Comparison of ENCODE assay signal across 8 cellular contexts in the genomic region with DNA sequence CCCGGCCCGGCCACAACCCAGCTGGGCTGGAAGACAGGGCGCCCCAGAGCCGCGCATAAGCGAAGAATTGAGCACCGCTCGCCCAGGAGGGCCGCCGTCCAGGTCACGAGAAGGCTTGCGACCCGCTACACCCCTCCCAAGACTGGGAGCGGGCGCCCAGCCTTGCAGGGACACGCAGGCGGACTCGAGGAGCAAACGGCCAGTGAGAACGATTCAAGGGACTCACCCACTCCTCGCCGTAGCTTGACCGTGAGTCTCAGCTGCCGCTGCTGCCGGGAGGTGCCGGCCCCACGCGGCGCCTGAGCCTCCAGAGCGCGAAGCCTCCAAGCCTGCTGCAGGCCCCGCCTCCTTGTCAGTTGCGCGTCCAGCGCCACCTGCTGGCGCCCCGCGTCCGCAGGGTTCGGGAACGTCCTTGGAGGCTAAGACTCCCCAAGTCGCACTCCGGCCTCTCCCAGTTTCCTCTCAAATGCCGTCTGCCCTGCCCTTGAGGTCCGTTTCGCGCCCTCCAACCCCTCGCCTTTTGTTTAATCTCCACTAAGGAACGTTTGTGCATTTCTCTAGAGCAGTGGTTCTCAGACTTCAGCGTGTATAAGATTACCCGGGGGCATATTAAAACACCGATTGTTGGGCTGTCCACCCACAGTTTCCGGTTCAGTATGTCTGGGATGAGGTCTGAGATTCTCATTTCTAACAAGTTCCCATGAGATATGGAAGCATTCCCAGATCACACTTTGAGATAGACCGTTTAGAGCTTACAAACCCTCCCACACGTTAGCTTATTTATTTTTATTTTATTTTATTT. TPM values are rescaled to one million over a fixed set of nuclear protein-coding genes. Genes with fewer than 3 reads are reported as not detected.
DNase-seq lines count a peak whose midpoint lies in the region; ATAC-seq, FAIRE-seq and TF ChIP-seq lines count a peak whose summit lies in the region.
"Not testable (repeated sequence)": the region's sequence is repeated elsewhere in the genome, so short reads cannot be mapped to it uniquely, and the experiment has no call there.

TSS of gene STEAP1B (minus strand) at position 301 of the 802 bp plus-strand sequence. CDS start 5,333 bp downstream, outside the sequence.

- H3K79me2 ChIP-seq in ACC112 (ENCODE audit: control insufficient read depth, insufficient read depth, low read length, unreplicated experiment): peaks cover 28% of the 10 kb centered on the region

- DNase-seq in NCI-H2227 (lab: John Stamatoyannopoulos, UW; ENCODE audit: unreplicated experiment): peak; percentile 96
- DNase-seq in activated CD4-positive, alpha-beta T cell treated with anti-CD3 and anti-CD28 coated beads, Interleukin-2, amount 50 U/mL, for 1 hour: peak; percentile 82
- DNase-seq in choroid plexus epithelial cell (ENCODE audit: low read depth): peak; percentile 94
- DNase-seq in kidney: peak; percentile 90
- DNase-seq in stimulated activated CD4-positive, alpha-beta T cell treated with anti-CD3 and anti-CD28 coated beads, Interleukin-12 subunit alpha, Interleukin-12 subunit beta, amount 100 ng/mL, for 24 hours (ENCODE audit: low read depth in 2 of 2): peak; percentile 72 to 84

- H3K9ac ChIP-seq in kidney (ENCODE audit: low read length in 2 of 2): not testable (repeated sequence)

- peak within 1 kb of the TSS; percentile 62 for H2AFZ ChIP-seq in ACC112 (ENCODE audit: low read length, unreplicated experiment)

- FAIRE-seq in kidney (lab: Jason Lieb, UNC): not testable (repeated sequence)

- intact Hi-C loops in kidney (cut with DNase I): not testable (repeated sequence)

- peaks cover 39% of the 10 kb centered on the region for H3K4me1 ChIP-seq in ACC112 (ENCODE audit: control insufficient read depth, insufficient read depth, low read length, unreplicated experiment)
- not testable (repeated sequence) for H3K4me1 ChIP-seq in kidney (ENCODE audit: control insufficient read depth in 1 of 2, insufficient read depth in 1 of 2, low read depth in 1 of 2, low read length in 2 of 2)

- H3K4me3 ChIP-seq in ACC112 (ENCODE audit: low read depth, low read length) (peak within 1 kb of the TSS; percentile 80), choroid plexus epithelial cell (ENCODE audit: low read depth, low read length) (peak within 1 kb of the TSS; percentile 54)
- not testable (repeated sequence) for H3K4me3 ChIP-seq in kidney (ENCODE audit: low read length in 2 of 2)

- not testable (repeated sequence) for H3K27me3 ChIP-seq in ACC112 (ENCODE audit: insufficient read depth, low read length)

- ATAC-seq in GM18870 (IDR thresholded peaks at IDR 0.05; ENCODE audit: unreplicated experiment): peak; percentile 95
- ATAC-seq in HG03064 (IDR thresholded peaks at IDR 0.05; ENCODE audit: low read depth, unreplicated experiment): peak; percentile 91

- TF ChIP-seq CTCF in choroid plexus epithelial cell (conservative IDR thresholded peaks at IDR 0.05; ENCODE audit: low read depth, low read length) (peak; percentile 73), kidney (IDR thresholded peaks at IDR 0.05; ENCODE audit: borderline replicate concordance, extremely low read depth, insufficient read depth) (peak; percentile 72)

- H3K36me3 ChIP-seq in ACC112 (ENCODE audit: insufficient read depth, low read length); kidney (ENCODE audit: control insufficient read depth in 1 of 2, insufficient read depth in 2 of 2, low read length in 2 of 2): not testable (repeated sequence)

- H3K27ac ChIP-seq in ACC112 (ENCODE audit: low read depth, low read length): peak within 1 kb of the TSS; percentile 44
- H3K27ac ChIP-seq in kidney (ENCODE audit: low read depth in 2 of 2, low read length in 2 of 2): not testable (repeated sequence)

- H3K9me3 ChIP-seq in kidney (ENCODE audit: control insufficient read depth in 1 of 2, low read length in 2 of 2): not testable (repeated sequence)

RNA-seq across cellular contexts. Expression of gene STEAP1B, which starts in this region (rescaled TPM):
- total RNA-seq in kidney: 0.79 TPM
- not detected for polyA plus RNA-seq in kidney (ENCODE audit: insufficient read depth, low read depth, low replicate concordance)

Comparison
In these comparisons a context has a peak if more than half of its experiments do, and no peak if none do; other contexts are left out.
1. Peak in DNase-seq in kidney; RNA of the gene not detected or under 1 TPM.